Comparison of ENCODE assay signal across 9 cellular contexts in the genomic region with DNA sequence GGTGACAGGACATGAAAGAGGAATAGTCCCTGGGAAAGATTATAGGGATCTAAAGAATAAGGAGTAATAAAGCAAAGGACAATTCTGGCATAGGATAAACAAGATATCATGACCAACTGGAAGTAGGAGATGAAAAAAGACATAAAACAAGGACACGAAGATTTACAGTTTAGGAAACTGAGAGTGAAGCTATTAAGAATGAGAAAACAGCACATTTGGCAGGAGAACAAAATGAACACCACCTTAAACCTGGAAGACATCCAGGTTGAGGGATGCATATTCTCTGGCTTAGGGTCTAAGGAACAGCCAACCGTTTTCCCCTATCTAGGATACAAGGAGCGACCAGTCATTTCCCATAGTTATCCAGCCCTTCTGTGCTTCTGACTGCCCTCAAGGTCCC. TPM values are rescaled to one million over a fixed set of nuclear protein-coding genes. Genes with fewer than 3 reads are reported as not detected.
DNase-seq lines count a peak whose midpoint lies in the region; ATAC-seq, FAIRE-seq and TF ChIP-seq lines count a peak whose summit lies in the region.
"Had no signal": no experiment of that assay in that cellular context is flagged by ENCODE, and none has a peak within 500 bp of the region (broad histone marks: within the 10 kb centered on the region; RNA-seq: fewer than 3 reads in every experiment).

No MANE protein-coding gene starts in this region.

- peaks cover 16% of the 10 kb centered on the region for H3K4me1 Mint-ChIP-seq in astrocyte (ENCODE audit: low read depth, unreplicated experiment)

- peak overlapping the region; percentile 99 for H3K4me3 Mint-ChIP-seq in astrocyte (ENCODE audit: unreplicated experiment)

- H3K36me3 ChIP-seq in left ventricle myocardium inferior (peaks cover 7% of the 10 kb centered on the region), astrocyte (ENCODE audit: insufficient read depth, low read length) (peaks cover 3% of the 10 kb centered on the region), right lobe of liver (no peaks in the 10 kb centered on the region), uterus (no peaks in the 10 kb centered on the region)

- H3K27me3 ChIP-seq in left ventricle myocardium inferior (ENCODE audit: low read depth) (no peaks in the 10 kb centered on the region), astrocyte (ENCODE audit: insufficient read depth, low read length) (no peaks in the 10 kb centered on the region), right lobe of liver (no peaks in the 10 kb centered on the region), uterus (no peaks in the 10 kb centered on the region)

- H3K27ac ChIP-seq in left ventricle myocardium inferior (replicated peaks), result no peak overlapping the region
- H3K27ac ChIP-seq in astrocyte (ENCODE audit: low read depth, low read length), result no peak overlapping the region
- no peak overlapping the region for H3K27ac ChIP-seq in right lobe of liver
- H3K27ac ChIP-seq in uterus, result peak overlapping the region in 1 of 2 donors; percentile 94

- H3K4me1 ChIP-seq in left ventricle myocardium inferior, result peaks cover 75% of the 10 kb centered on the region
- peaks cover 25% of the 10 kb centered on the region for H3K4me1 ChIP-seq in astrocyte (ENCODE audit: insufficient read depth, low read length)
- H3K4me1 ChIP-seq in right lobe of liver, result peaks cover 0 to 35% (median 16%) of the 10 kb centered on the region in 4 donors
- H3K4me1 ChIP-seq in uterus, result peaks cover 0 to 3% of the 10 kb centered on the region in 2 donors

- no peak for DNase-seq in left ventricle myocardium inferior
- no peak for DNase-seq in cardiac septum (ENCODE audit: low spot score)
- no peak for DNase-seq in astrocyte (ENCODE audit: low read depth)
- DNase-seq in right lobe of liver, result no peak
- DNase-seq in uterus, result no peak
- no peak for DNase-seq in left lobe of liver (ENCODE audit: low spot score)
- no peak for DNase-seq in Kasumi-1 (lab: John Stamatoyannopoulos, UW)
- DNase-seq: GF-D8 had no signal

- no peak overlapping the region for H2AFZ ChIP-seq in astrocyte (ENCODE audit: low read depth, low read length)

- no peak for FAIRE-seq in astrocyte (lab: Jason Lieb, UNC)

- no peak for ATAC-seq in right lobe of liver
- ATAC-seq in HG02623 (IDR thresholded peaks at IDR 0.05; ENCODE audit: unreplicated experiment), result no peak
- no peak for ATAC-seq in left lobe of liver

- H3K27ac Mint-ChIP-seq in astrocyte (ENCODE audit: unreplicated experiment), result no peak overlapping the region

- no peaks in the 10 kb centered on the region for H3K27me3 Mint-ChIP-seq in astrocyte (ENCODE audit: low read depth, unreplicated experiment)

- WGBS in right lobe of liver (ENCODE audit: insufficient coverage, low coverage, low lambda C conversion rate, missing lambda C conversion rate), result 54% methylated on average over 3 of the region's 3 CpGs

- TF ChIP-seq CTCF in left ventricle myocardium inferior (IDR thresholded peaks at IDR 0.05; ENCODE audit: borderline replicate concordance) (no peak), astrocyte (IDR thresholded peaks at IDR 0.05; ENCODE audit: insufficient read depth, low read depth, low read length) (no peak), right lobe of liver (IDR thresholded peaks at IDR 0.05) (no peak), uterus (IDR thresholded peaks at IDR 0.05) (no peak)

- H3K9me3 ChIP-seq in left ventricle myocardium inferior (replicated peaks) (peaks cover 6% of the 10 kb centered on the region), astrocyte (ENCODE audit: insufficient read depth, low read depth, low read length) (no peaks in the 10 kb centered on the region), right lobe of liver (no peaks in the 10 kb centered on the region), uterus (no peaks in the 10 kb centered on the region)

- no peaks in the 10 kb centered on the region for H3K9me3 Mint-ChIP-seq in astrocyte (ENCODE audit: unreplicated experiment)

- H3K36me3 Mint-ChIP-seq in astrocyte (ENCODE audit: low read depth, unreplicated experiment), result peaks cover 2% of the 10 kb centered on the region

- H3K79me2 ChIP-seq in astrocyte (ENCODE audit: insufficient read depth, low read length), result peaks cover 75% of the 10 kb centered on the region

- peaks cover 35% of the 10 kb centered on the region for H4K20me1 ChIP-seq in astrocyte (ENCODE audit: insufficient read depth, low read length)

- H3K4me2 ChIP-seq in astrocyte (ENCODE audit: low read length), result peak overlapping the region; percentile 94

- peak overlapping the region; percentile 99 for H3K9ac ChIP-seq in astrocyte (ENCODE audit: low read length)

- H3K4me3 ChIP-seq in left ventricle myocardium inferior (peak overlapping the region; percentile 82), astrocyte (ENCODE audit: insufficient read depth, low read depth, low read length) (peak overlapping the region; percentile 93), right lobe of liver (peak overlapping the region in 2 of 3 donors; percentile 86 to 93), uterus (peak overlapping the region; percentile 52 to 75)

- TF ChIP-seq POLR2A in right lobe of liver (IDR thresholded peaks at IDR 0.05), result no peak
- TF ChIP-seq POLR2A in uterus (IDR thresholded peaks at IDR 0.05), result no peak

- intact Hi-C loops in left ventricle myocardium inferior (cut with micrococcal nuclease) (no loop called here), cardiac septum (cut with DNase I) (loop anchor here (5.0 kb wide), 1 partner anchor 84 kb away; the partner anchor contains the start of genes CPSF2 and NDUFB1), right lobe of liver (cut with DNase I) (no loop called here), uterus (cut with DNase I; ENCODE audit: low total_unique reads) (no loop called here)

RNA-seq across cellular contexts. Expression of gene TRIP11, which starts 1.9 kb away (rescaled TPM):
- total RNA-seq in left ventricle myocardium inferior (49.7 TPM), cardiac septum (68.0 TPM), astrocyte (48.2 and 50.5 TPM in 2 replicates), right lobe of liver (10 to 100 TPM; 18.4 to 36.1 (median 33.2) TPM), uterus (10 to 100 TPM; 17.1 to 68.7 (median 47.7) TPM), left lobe of liver (29.8 TPM)
